ENCODE assay signal across 8 cellular contexts in the genomic region with DNA sequence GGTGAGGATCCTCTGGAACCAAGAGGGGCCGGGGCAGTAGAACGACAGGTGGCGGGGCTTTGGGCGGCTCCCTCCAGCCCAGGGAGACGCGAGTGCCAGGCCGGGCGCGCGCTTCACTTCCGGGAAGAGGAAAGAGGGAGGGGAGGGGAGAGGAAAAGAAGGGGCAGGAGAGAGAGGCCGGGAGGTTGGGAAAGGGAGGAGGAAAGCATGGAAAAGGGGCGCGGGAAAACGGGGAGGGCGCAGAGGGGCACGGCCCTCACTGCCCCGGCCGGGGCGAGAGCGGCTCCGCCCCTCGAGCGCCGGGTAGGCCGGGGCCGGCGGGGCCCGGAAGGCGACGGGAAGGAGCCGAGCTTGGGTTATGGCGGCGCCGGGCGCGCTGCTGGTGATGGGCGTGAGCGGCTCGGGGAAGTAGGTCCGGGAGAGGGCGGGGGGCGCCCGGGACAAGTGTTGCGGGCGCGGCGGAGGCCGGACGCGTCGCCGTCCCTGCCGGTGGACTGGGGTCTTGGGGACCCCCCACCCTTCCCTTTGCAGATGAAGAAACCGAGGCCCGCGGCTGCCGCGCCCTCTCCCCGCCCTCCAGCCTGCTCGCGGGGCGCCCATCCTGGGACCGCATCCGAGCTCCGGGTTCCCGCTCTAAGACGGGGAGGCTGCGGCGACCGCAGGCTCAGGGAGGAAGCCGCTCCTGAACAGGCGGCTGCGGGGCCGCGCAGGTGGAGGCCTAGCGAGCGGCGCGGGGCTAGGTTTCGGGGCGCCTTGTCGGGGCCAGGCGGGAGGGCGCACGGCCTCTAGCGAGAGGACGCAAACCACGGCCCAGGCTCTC. TPM values are rescaled to one million over a fixed set of nuclear protein-coding genes. Genes with fewer than 3 reads are reported as not detected.
A peak's percentile ranks its signal among the peaks of the same experiment; 100 is the strongest.
DNase-seq lines count a peak whose midpoint lies in the region; ATAC-seq, FAIRE-seq and TF ChIP-seq lines count a peak whose summit lies in the region.

A gene (plus strand): TSS at position 330 of the 820 bp plus-strand sequence. CDS start 29 bp downstream, at position 359.

- peak; percentile 83 for ATAC-seq in HG02759 (IDR thresholded peaks at IDR 0.05; ENCODE audit: unreplicated experiment)

- FAIRE-seq in keratinocyte (lab: Jason Lieb, UNC), result no peak

- DNase-seq in NCI-H1436 (lab: John Stamatoyannopoulos, UW) (peak; percentile 55), NCI-H1436 treated with DMSO at 0.1 percent for 48 hours (lab: John Stamatoyannopoulos, UW) (no peak), NCI-H128 (lab: John Stamatoyannopoulos, UW; ENCODE audit: unreplicated experiment) (peak; percentile 23), cardiac fibroblast (ENCODE audit: low read depth in 2 of 2) (peak; percentile 53 to 54), keratinocyte (ENCODE audit: low read depth, low spot score) (peak; percentile 11)
- DNase-seq in stimulated activated CD4-positive, alpha-beta T cell treated with anti-CD3 and anti-CD28 coated beads, Interleukin-15, amount 100 ng/mL, for 24 hours, result peak; percentile 76

- H4K20me1 ChIP-seq in keratinocyte (ENCODE audit: control insufficient read depth, extremely low read depth, insufficient read depth, low read length), result no peaks in the 10 kb centered on the region

- H3K9me1 ChIP-seq in keratinocyte (ENCODE audit: control insufficient read depth, extremely low read depth, insufficient read depth, low read length), result no peaks in the 10 kb centered on the region

- peaks cover 5% of the 10 kb centered on the region for H3K4me1 ChIP-seq in keratinocyte (ENCODE audit: control insufficient read depth, extremely low read depth, insufficient read depth, low read length)

- dilution Hi-C loops in keratinocyte (cut with MboI; ENCODE audit: extremely low pct_ligation_motif_present, low sequenced_read_pairs), result no loop called here

- H3K4me3 ChIP-seq in WI38 (ENCODE audit: low read depth, low read length) (peak within 1 kb of the TSS; percentile 76), cardiac fibroblast (replicated peaks in 1 of 2; ENCODE audit: low read depth in 2 of 2, low read length in 2 of 2) (peak within 1 kb of the TSS; percentile 64 to 71), keratinocyte (ENCODE audit: control insufficient read depth in 2 of 3, extremely low read depth in 1 of 3, insufficient read depth in 2 of 3, low read depth in 1 of 3, low read length in 3 of 3) (peak within 1 kb of the TSS; percentile 74 to 88 (median 81))

- peak within 1 kb of the TSS; percentile 82 for H3K9ac ChIP-seq in keratinocyte (ENCODE audit: control insufficient read depth, extremely low read depth, insufficient read depth, low read length)

- peak within 1 kb of the TSS; percentile 61 for H3K27ac ChIP-seq in keratinocyte (ENCODE audit: control insufficient read depth, insufficient read depth, low read length)

- H2AFZ ChIP-seq in keratinocyte (ENCODE audit: control insufficient read depth, low read length), result peak within 1 kb of the TSS; percentile 86

- no peaks in the 10 kb centered on the region for H3K27me3 ChIP-seq in keratinocyte (ENCODE audit: control insufficient read depth, extremely low read depth, insufficient read depth, low read length)

- H3K4me2 ChIP-seq in keratinocyte (ENCODE audit: control insufficient read depth, extremely low read depth, insufficient read depth, low read depth, low read length), result peak within 1 kb of the TSS; percentile 72

- TF ChIP-seq CTCF in WI38 (IDR thresholded peaks at IDR 0.05; ENCODE audit: low read depth, low read length) (no peak), cardiac fibroblast (IDR thresholded peaks at IDR 0.05; ENCODE audit: low read depth, low read length) (no peak), keratinocyte (optimal IDR thresholded peaks at IDR 0.05 in 1 of 3, IDR thresholded peaks at IDR 0.05 in 1 of 3, conservative IDR thresholded peaks at IDR 0.05 in 1 of 3; ENCODE audit: extremely low read depth in 1 of 3, insufficient read depth in 2 of 3, low read length in 3 of 3) (no peak)

- no peaks in the 10 kb centered on the region for H3K9me3 ChIP-seq in keratinocyte (ENCODE audit: control insufficient read depth, low read depth, low read length)

- H3K36me3 ChIP-seq in keratinocyte (ENCODE audit: control insufficient read depth in 2 of 2, extremely low read depth in 1 of 2, insufficient read depth in 2 of 2, low read length in 2 of 2), result no peaks in the 10 kb centered on the region

- H3K79me2 ChIP-seq in keratinocyte (ENCODE audit: control insufficient read depth, insufficient read depth, low read length), result no peaks in the 10 kb centered on the region

RNA-seq across cellular contexts. Expression of the gene that starts here (rescaled TPM):
- 0.76 to 2.6 TPM (median 1.6 TPM) in 3 replicates for polyA plus RNA-seq in keratinocyte
- 1.7 TPM for polyA plus RNA-seq in keratinocyte (2011; ENCODE audit: low read depth)
- 1.4 and 1.8 TPM in 2 replicates for polyA plus RNA-seq in keratinocyte (2011; cell fraction: cytosol; rRNA removed)
- polyA plus RNA-seq in keratinocyte (2011; cell fraction: nucleus; rRNA removed), result 0.73 and 0.89 TPM in 2 replicates
- polyA plus RNA-seq in keratinocyte (2012; ENCODE audit: low replicate concordance), result 1.1 and 1.6 TPM in 2 replicates
- polyA minus RNA-seq in keratinocyte, result 0.73 to 1.2 TPM in 2 of 3 replicates, not detected in the other
- polyA minus RNA-seq in keratinocyte (2011; cell fraction: cytosol; rRNA and poly(A)+ RNA removed), result not detected
- polyA minus RNA-seq in keratinocyte (2011; cell fraction: nucleus; rRNA and poly(A)+ RNA removed), result 0.70 TPM in 1 of 2 replicates, not detected in the other
